In the genomic region with DNA sequence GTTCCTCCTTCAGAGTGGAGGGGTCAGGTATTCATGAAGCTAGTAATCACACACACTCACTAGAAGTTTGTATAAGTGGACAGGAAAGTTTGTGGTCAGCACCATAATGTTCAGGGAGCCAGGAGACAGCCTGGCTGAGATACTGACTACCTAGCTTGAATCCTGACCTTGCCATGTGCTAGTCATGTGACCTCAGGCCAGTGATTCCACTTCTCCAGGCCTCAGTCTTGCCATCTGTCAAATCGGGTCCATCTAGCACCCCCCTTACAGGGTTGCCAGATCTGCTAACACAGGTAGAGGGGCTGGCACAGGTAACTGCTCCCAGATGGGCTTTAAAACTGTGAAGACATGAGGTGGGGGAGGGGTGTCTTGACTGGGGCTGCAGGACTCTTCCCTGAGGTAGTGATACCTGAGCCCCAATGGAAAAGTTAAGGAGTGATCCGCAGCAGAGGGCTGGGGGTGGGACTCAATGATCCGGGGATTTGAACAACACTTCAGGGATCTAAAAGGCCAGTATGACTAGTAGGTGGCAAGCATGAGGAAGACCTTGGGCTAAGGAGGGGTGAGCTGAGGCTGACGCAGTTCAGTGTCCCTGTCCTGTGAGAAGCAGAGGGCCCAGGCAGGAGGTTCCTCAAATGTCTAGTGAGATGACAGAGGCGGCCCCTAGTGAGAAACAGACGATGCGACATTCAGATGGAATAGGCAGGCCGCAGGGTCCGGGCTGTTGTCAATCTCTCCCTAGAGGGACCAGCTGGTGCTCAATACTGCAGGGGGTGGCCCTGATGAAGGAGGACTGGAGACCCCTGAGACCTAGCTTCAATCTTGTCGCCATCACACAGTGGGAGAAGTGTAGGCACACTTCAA, we compare ENCODE assay signal across 15 cellular contexts. TPM values are rescaled to one million over a fixed set of nuclear protein-coding genes. Genes with fewer than 3 reads are reported as not detected.
DNase-seq lines count a peak whose midpoint lies in the region; ATAC-seq and TF ChIP-seq lines count a peak whose summit lies in the region.
"Had no signal": no experiment of that assay in that cellular context is flagged by ENCODE, and none has a peak within 500 bp of the region (broad histone marks: within the 10 kb centered on the region; RNA-seq: fewer than 3 reads in every experiment).

No MANE protein-coding gene starts in this region.

- H3K9me3 ChIP-seq in Caco-2 (no peaks in the 10 kb centered on the region), PC-3 (ENCODE audit: low read length) (no peaks in the 10 kb centered on the region), prostate gland (no peaks in the 10 kb centered on the region), A673 (ENCODE audit: low read depth, low read length, poor library complexity, severe bottlenecking) (no peaks in the 10 kb centered on the region)
- H3K9me3 ChIP-seq: pancreas had no signal

- H3K27ac ChIP-seq in PC-3 (ENCODE audit: low read length): no peak overlapping the region
- H3K27ac ChIP-seq in prostate gland: peak overlapping the region; percentile 27 to 36
- no peak overlapping the region for H3K27ac ChIP-seq in A673 (ENCODE audit: low read depth, low read length, poor library complexity, severe bottlenecking)
- H3K27ac ChIP-seq: pancreas had no signal

- no peaks in the 10 kb centered on the region for H3K79me2 ChIP-seq in PC-3 (ENCODE audit: low read length)

- no peak overlapping the region for H2AFZ ChIP-seq in PC-3 (ENCODE audit: low read length)

- BruUV-seq in Caco-2 (replicated peaks; lab: Mats Ljungman, UMichigan): no TSS peak
- BruUV-seq in PC-3 (replicated peaks; lab: Mats Ljungman, UMichigan): TSS peak; percentile 14
- BruUV-seq in A673 (replicated peaks; lab: Mats Ljungman, UMichigan): no TSS peak

- no peak for TF ChIP-seq POLR2A in prostate gland (IDR thresholded peaks at IDR 0.05)

- intact Hi-C loops in Caco-2 (cut with micrococcal nuclease; ENCODE audit: unreplicated experiment) (no loop called here), PC-3 (cut with micrococcal nuclease) (no loop called here), prostate gland (cut with DNase I) (no loop called here), A673 (cut with micrococcal nuclease; ENCODE audit: unreplicated experiment) (no loop called here)

- H4K20me1 ChIP-seq in PC-3 (ENCODE audit: low read length): no peaks in the 10 kb centered on the region

- no peaks in the 10 kb centered on the region for H3K9me3 Mint-ChIP-seq in Caco-2 (ENCODE audit: unreplicated experiment)
- H3K9me3 Mint-ChIP-seq in stimulated activated effector memory CD8-positive, alpha-beta T cell treated with anti-CD3 and anti-CD28 coated beads, Interleukin-12 subunit alpha, Interleukin-12 subunit beta, amount 100 ng/mL, for 72 hours: no peaks in the 10 kb centered on the region
- H3K9me3 Mint-ChIP-seq: CD4-positive, alpha-beta T cell; central memory CD8-positive, alpha-beta T cell had no signal

- peaks cover 79% of the 10 kb centered on the region for H3K36me3 Mint-ChIP-seq in Caco-2 (ENCODE audit: insufficient read depth, unreplicated experiment)
- peaks cover 12% of the 10 kb centered on the region for H3K36me3 Mint-ChIP-seq in stimulated activated effector memory CD8-positive, alpha-beta T cell treated with anti-CD3 and anti-CD28 coated beads, Interleukin-12 subunit alpha, Interleukin-12 subunit beta, amount 100 ng/mL, for 72 hours

- peaks cover 5% of the 10 kb centered on the region for H3K36me3 ChIP-seq in Caco-2 (ENCODE audit: control insufficient read depth, insufficient read depth, low read length)
- H3K36me3 ChIP-seq in PC-3 (ENCODE audit: low read depth, low read length): peaks cover 7% of the 10 kb centered on the region; the same call in 1 of the 2 replicates
- peaks cover 5 to 21% of the 10 kb centered on the region in 2 donors for H3K36me3 ChIP-seq in prostate gland
- peaks cover 2% of the 10 kb centered on the region for H3K36me3 ChIP-seq in A673 (ENCODE audit: insufficient read depth, low read length, poor library complexity, severe bottlenecking)

- H3K9ac ChIP-seq in PC-3 (ENCODE audit: low read length): no peak overlapping the region

- H3F3A ChIP-seq in PC-3 (ENCODE audit: low read length, unreplicated experiment): no peaks in the 10 kb centered on the region

- H3K4me1 ChIP-seq in Caco-2: peaks cover 20% of the 10 kb centered on the region
- H3K4me1 ChIP-seq in PC-3 (ENCODE audit: insufficient read depth, low read length): no peaks in the 10 kb centered on the region
- no peaks in the 10 kb centered on the region for H3K4me1 ChIP-seq in prostate gland (replicated peaks)
- no peaks in the 10 kb centered on the region for H3K4me1 ChIP-seq in A673 (ENCODE audit: insufficient read depth, low read length, poor library complexity, severe bottlenecking)
- H3K4me1 ChIP-seq: pancreas had no signal

- H3K27me3 Mint-ChIP-seq in Caco-2 (ENCODE audit: insufficient read depth, unreplicated experiment): no peaks in the 10 kb centered on the region
- H3K27me3 Mint-ChIP-seq: CD4-positive, alpha-beta T cell; central memory CD8-positive, alpha-beta T cell had no signal

- no peak overlapping the region for H3K4me3 Mint-ChIP-seq in Caco-2 (ENCODE audit: unreplicated experiment)
- no peak overlapping the region for H3K4me3 Mint-ChIP-seq in stimulated activated effector memory CD8-positive, alpha-beta T cell treated with anti-CD3 and anti-CD28 coated beads, Interleukin-12 subunit alpha, Interleukin-12 subunit beta, amount 100 ng/mL, for 72 hours
- H3K4me3 Mint-ChIP-seq: CD4-positive, alpha-beta T cell; central memory CD8-positive, alpha-beta T cell had no signal

- H3K4me1 Mint-ChIP-seq in Caco-2 (ENCODE audit: low read depth, unreplicated experiment): peaks cover 14% of the 10 kb centered on the region
- no peaks in the 10 kb centered on the region for H3K4me1 Mint-ChIP-seq in stimulated activated effector memory CD8-positive, alpha-beta T cell treated with anti-CD3 and anti-CD28 coated beads, Interleukin-12 subunit alpha, Interleukin-12 subunit beta, amount 100 ng/mL, for 72 hours
- H3K4me1 Mint-ChIP-seq: central memory CD8-positive, alpha-beta T cell had no signal

- H3K27ac Mint-ChIP-seq in Caco-2 (ENCODE audit: unreplicated experiment): peak overlapping the region; percentile 55
- no peak overlapping the region for H3K27ac Mint-ChIP-seq in stimulated activated effector memory CD8-positive, alpha-beta T cell treated with anti-CD3 and anti-CD28 coated beads, Interleukin-12 subunit alpha, Interleukin-12 subunit beta, amount 100 ng/mL, for 72 hours
- H3K27ac Mint-ChIP-seq: CD4-positive, alpha-beta T cell had no signal

- H3K27me3 ChIP-seq in Caco-2 (replicated peaks; ENCODE audit: control insufficient read depth, insufficient read depth, low read length) (no peaks in the 10 kb centered on the region), PC-3 (ENCODE audit: low read length) (no peaks in the 10 kb centered on the region), prostate gland (replicated peaks; ENCODE audit: insufficient read depth) (no peaks in the 10 kb centered on the region), A673 (replicated peaks; ENCODE audit: insufficient read depth, low read depth, low read length, poor library complexity) (no peaks in the 10 kb centered on the region)
- H3K27me3 ChIP-seq: pancreas had no signal

- TF ChIP-seq CTCF in Caco-2 (IDR thresholded peaks at IDR 0.05; ENCODE audit: insufficient read depth in 1 of 2, low read depth in 1 of 2, low read length in 1 of 2, severe bottlenecking in 1 of 2, unreplicated experiment in 1 of 2) (no peak), PC-3 (conservative IDR thresholded peaks at IDR 0.05; ENCODE audit: low read depth, low read length) (no peak), prostate gland (IDR thresholded peaks at IDR 0.05) (no peak), A673 (conservative IDR thresholded peaks at IDR 0.05; ENCODE audit: low read depth, low read length) (no peak)

- ATAC-seq in PC-3 (no peak), esophagus mucosa (peak; percentile 6)
- no peak for ATAC-seq in stimulated activated effector memory CD8-positive, alpha-beta T cell treated with anti-CD3 and anti-CD28 coated beads, Interleukin-12 subunit alpha, Interleukin-12 subunit beta, amount 100 ng/mL, for 72 hours

- H3K4me2 ChIP-seq in PC-3 (ENCODE audit: low read length): no peak overlapping the region

- H3K9me2 ChIP-seq in PC-3 (replicated peaks; ENCODE audit: low read length): no peaks in the 10 kb centered on the region

- H3K4me3 ChIP-seq in Caco-2 (ENCODE audit: low read depth, low read length): no peak overlapping the region
- no peak overlapping the region for H3K4me3 ChIP-seq in PC-3 (ENCODE audit: low read length)
- no peak overlapping the region for H3K4me3 ChIP-seq in prostate gland
- H3K4me3 ChIP-seq in A673 (ENCODE audit: low read depth, low read length, poor library complexity, severe bottlenecking): no peak overlapping the region
- H3K4me3 ChIP-seq: pancreas had no signal

- DNase-seq in Caco-2: peak in 1 of 2 experiments; percentile 38
- no peak for DNase-seq in PC-3
- no peak for DNase-seq in prostate gland (ENCODE audit: low spot score)
- DNase-seq in activated CD8-positive, alpha-beta memory T cell treated with anti-CD3 and anti-CD28 coated beads, Interleukin-2, amount 50 U/mL, for 48 hours: no peak
- no peak for DNase-seq in stimulated activated effector memory CD8-positive, alpha-beta T cell treated with anti-CD3 and anti-CD28 coated beads, Interleukin-12 subunit alpha, Interleukin-12 subunit beta, amount 100 ng/mL, for 72 hours (ENCODE audit: low spot score in 2 of 2)
- no peak for DNase-seq in A673 (ENCODE audit: low spot score)
- DNase-seq in NCI-H1436 treated with DMSO at 0.1 percent for 48 hours (lab: John Stamatoyannopoulos, UW): no peak
- DNase-seq: CD4-positive, alpha-beta T cell; foreskin melanocyte; SHP77 treated with DMSO at 0.1 percent for 48 hours; stimulated activated CD4-positive, alpha-beta T cell treated with anti-CD3 and anti-CD28 coated beads, Interleukin-2, amount 100 ng/mL, for 48 hours had no signal

- 82% methylated on average over 10 of the region's 10 CpGs for WGBS in prostate gland

- POLR2A ChIA-PET in Caco-2 (lab: Charles Lee): no interaction called here
- POLR2A ChIA-PET in PC-3 (lab: Charles Lee; ENCODE audit: unreplicated experiment): interaction anchor here (0.6 kb wide), 1 partner anchor 124 kb away, joined by 4 read pairs; no protein-coding TSS in a partner anchor
- POLR2A ChIA-PET in A673 (lab: Charles Lee; ENCODE audit: low non-redundant PET): no interaction called here

- CTCF ChIA-PET in Caco-2 (lab: Charles Lee): interaction anchor here (0.5 to 2.2 kb wide), 5 partner anchors 11 to 79 kb away, joined by 3 to 7 read pairs (median 4); a partner anchor contains a TSS
- CTCF ChIA-PET in PC-3 (lab: Charles Lee): no interaction called here
- CTCF ChIA-PET in A673 (lab: Charles Lee): no interaction called here

RNA-seq across cellular contexts. Expression of a gene that starts 8.5 kb away (rescaled TPM):
- 28.0 and 29.2 TPM in 2 replicates for total RNA-seq in Caco-2 (2022)
- 0.40 and 0.86 TPM in 2 replicates for total RNA-seq in PC-3 (2014; rRNA removed)
- 5.4 TPM for total RNA-seq in esophagus mucosa
- total RNA-seq in prostate gland: 10 to 100 TPM in 1 of 2 donors, 1 to 10 TPM in 1; 4.4 to 25.2 TPM
- 17.1 and 20.8 TPM in 2 replicates for total RNA-seq in A673 (2021)

RNA-seq across cellular contexts. Expression of a gene that starts 9.2 kb away (rescaled TPM):
- total RNA-seq in Caco-2 (2022) (133 and 134 TPM in 2 replicates), PC-3 (2014; rRNA removed) (207 and 243 TPM in 2 replicates), esophagus mucosa (69.8 TPM), prostate gland (10 to 100 TPM; 70.3 to 92.2 TPM), A673 (2021) (167 and 179 TPM in 2 replicates)

RNA-seq across cellular contexts. Expression of a gene that starts 24.8 kb away (rescaled TPM):
- total RNA-seq in Caco-2 (2022): 28.5 and 31.2 TPM in 2 replicates
- total RNA-seq in PC-3 (2014; rRNA removed): 28.4 and 44.2 TPM in 2 replicates
- 59.5 TPM for total RNA-seq in esophagus mucosa
- total RNA-seq in prostate gland: 10 to 100 TPM; 40.8 to 44.5 TPM
- 7.2 and 8.5 TPM in 2 replicates for total RNA-seq in A673 (2021)

RNA-seq across cellular contexts. Expression of a gene that starts 25.1 kb away (rescaled TPM):
- 30.9 and 35.7 TPM in 2 replicates for total RNA-seq in Caco-2 (2022)
- total RNA-seq in PC-3 (2014; rRNA removed): 17.2 and 19.5 TPM in 2 replicates
- total RNA-seq in esophagus mucosa: 18.7 TPM
- total RNA-seq in prostate gland: 10 to 100 TPM; 61.2 to 64.4 TPM
- total RNA-seq in A673 (2021): 34.1 and 38.8 TPM in 2 replicates

RNA-seq across cellular contexts. Expression of a gene that starts 33.6 kb away (rescaled TPM):
- total RNA-seq in Caco-2 (2022) (1.1 and 1.3 TPM in 2 replicates), PC-3 (2014; rRNA removed) (1.4 TPM in 1 of 2 replicates, not detected in the other), esophagus mucosa (7.5 TPM), prostate gland (1 to 10 TPM; 2.7 to 5.0 TPM), A673 (2021) (0.75 and 0.85 TPM in 2 replicates)
- total RNA-seq: CD4-positive, alpha-beta T cell; subcutaneous adipose tissue had no signal

Comparison
In these comparisons a context has a peak if more than half of its experiments do, and no peak if none do; other contexts are left out.
1. H3K27ac ChIP-seq: peak in prostate gland (2 of 2); none in PC-3 (single experiment) and A673 (single experiment).